ENCODE assay signal across 24 cellular contexts in genomic region chr21:23247334-23247733, GRCh38.
DNase-seq lines count a peak whose midpoint lies in the region; ATAC-seq, FAIRE-seq and TF ChIP-seq lines count a peak whose summit lies in the region.
"Had no signal": no experiment of that assay in that cellular context is flagged by ENCODE, and none has a peak within 500 bp of the region (broad histone marks: within the 10 kb centered on the region; RNA-seq: fewer than 3 reads in every experiment).

No MANE protein-coding gene starts in this region.

- no peaks in the 10 kb centered on the region for H3F3A ChIP-seq in PC-3 (ENCODE audit: low read length, unreplicated experiment)

- BruUV-seq in PC-3 (replicated peaks; lab: Mats Ljungman, UMichigan) = no TSS peak
- no TSS peak for BruUV-seq in endothelial cell of umbilical vein (replicated peaks; lab: Mats Ljungman, UMichigan)

- POLR2A ChIA-PET in PC-3 (lab: Charles Lee; ENCODE audit: unreplicated experiment) (no interaction called here), endothelial cell of umbilical vein (lab: Charles Lee) (no interaction called here)

- DNase-seq in ELR (ENCODE audit: low read depth) (peak; percentile 9), PC-3 (no peak), endothelial cell of umbilical vein (ENCODE audit: low read depth, low spot score) (peak; percentile 52), NCI-H1436 treated with DMSO at 0.1 percent for 48 hours (lab: John Stamatoyannopoulos, UW) (no peak)
- no peak for DNase-seq in activated naive CD4-positive, alpha-beta T cell (lab: John Stamatoyannopoulos, UW)
- DNase-seq: CD4-positive, CD25-positive, alpha-beta regulatory T cell; DMS53; H7; IMR-90; KG1; MG63; NCI-H1417; NCI-H1694 treated with DMSO at 0.1 percent for 48 hours; NCI-H2081; NCI-H2171 treated with DMSO at 0.1 percent for 48 hours; NCI-H524; NCI-H748 treated with DMSO at 0.1 percent for 48 hours had no signal

- TF ChIP-seq CTCF in PC-3 (conservative IDR thresholded peaks at IDR 0.05; ENCODE audit: low read depth, low read length) = no peak
- TF ChIP-seq CTCF in endothelial cell of umbilical vein (IDR thresholded peaks at IDR 0.05; ENCODE audit: extremely low read depth in 1 of 2, insufficient read depth in 1 of 2, low read depth in 1 of 2, low read length in 2 of 2) = no peak

- H3K79me2 ChIP-seq in PC-3 (ENCODE audit: low read length) (no peaks in the 10 kb centered on the region), endothelial cell of umbilical vein (ENCODE audit: control insufficient read depth, insufficient read depth, low read length) (no peaks in the 10 kb centered on the region)

- ATAC-seq in PC-3 (peak; percentile 28; the same call in 1 of the 2 replicates), GM18909 (IDR thresholded peaks at IDR 0.05; ENCODE audit: poor library complexity, unreplicated experiment) (no peak), GM18505 (IDR thresholded peaks at IDR 0.05; ENCODE audit: unreplicated experiment) (no peak)
- ATAC-seq: Right ventricle myocardium inferior had no signal

- no peak overlapping the region for H3K9ac ChIP-seq in PC-3 (ENCODE audit: low read length)
- no peak overlapping the region for H3K9ac ChIP-seq in endothelial cell of umbilical vein (replicated peaks; ENCODE audit: extremely low read depth, insufficient read depth, low read length)
- H3K9ac ChIP-seq: BLaER1 had no signal

- FAIRE-seq in endothelial cell of umbilical vein (lab: Jason Lieb, UNC) = no peak
- FAIRE-seq: D721Med, G401.6 had no signal

- H3K9me3 ChIP-seq in PC-3 (ENCODE audit: low read length) (no peaks in the 10 kb centered on the region), endothelial cell of umbilical vein (replicated peaks; ENCODE audit: control insufficient read depth, insufficient read depth, low read length) (no peaks in the 10 kb centered on the region), neuron (ENCODE audit: low read length) (no peaks in the 10 kb centered on the region)
- H3K9me3 ChIP-seq: BLaER1, MG63 had no signal

- no peaks in the 10 kb centered on the region for H4K20me1 ChIP-seq in PC-3 (ENCODE audit: low read length)
- no peaks in the 10 kb centered on the region for H4K20me1 ChIP-seq in endothelial cell of umbilical vein (replicated peaks; ENCODE audit: control insufficient read depth, extremely low read depth, insufficient read depth, low read length)
- H4K20me1 ChIP-seq: BLaER1 had no signal

- H3K27me3 ChIP-seq in PC-3 (ENCODE audit: low read length) (no peaks in the 10 kb centered on the region), endothelial cell of umbilical vein (ENCODE audit: control insufficient read depth in 2 of 2, insufficient read depth in 2 of 2, low read length in 2 of 2) (no peaks in the 10 kb centered on the region), neuron (ENCODE audit: insufficient read depth, low read length) (no peaks in the 10 kb centered on the region)
- H3K27me3 ChIP-seq: BLaER1, MG63 had no signal

- dilution Hi-C loops in endothelial cell of umbilical vein (cut with MboI; ENCODE audit: extremely low pct_ligation_motif_present, low sequenced_read_pairs) = no loop called here

- TF ChIP-seq POLR2A in endothelial cell of umbilical vein (IDR thresholded peaks at IDR 0.05; ENCODE audit: low read depth, low read length) (no peak), GM18505 (IDR thresholded peaks at IDR 0.05; ENCODE audit: borderline replicate concordance, extremely low read depth, insufficient read depth, insufficient read length) (no peak)

- no peaks in the 10 kb centered on the region for H3K9me2 ChIP-seq in PC-3 (replicated peaks; ENCODE audit: low read length)

- H3K27ac ChIP-seq in PC-3 (ENCODE audit: low read length) (no peak overlapping the region), endothelial cell of umbilical vein (ENCODE audit: insufficient read depth, low read depth, low read length) (no peak overlapping the region)
- H3K27ac ChIP-seq: BLaER1 had no signal

- H2AFZ ChIP-seq in PC-3 (ENCODE audit: low read length) = no peak overlapping the region
- no peak overlapping the region for H2AFZ ChIP-seq in endothelial cell of umbilical vein (ENCODE audit: low read depth, low read length)
- H2AFZ ChIP-seq in neuron (ENCODE audit: low read depth, low read length) = peak overlapping the region; percentile 26

- peaks cover 15% of the 10 kb centered on the region; the same call in 1 of the 2 replicates for H3K4me1 ChIP-seq in PC-3 (ENCODE audit: insufficient read depth, low read length)
- no peaks in the 10 kb centered on the region for H3K4me1 ChIP-seq in endothelial cell of umbilical vein (ENCODE audit: control insufficient read depth, extremely low read depth, insufficient read depth, low read length)
- H3K4me1 ChIP-seq in neuron (ENCODE audit: insufficient read depth, low read length) = no peaks in the 10 kb centered on the region
- H3K4me1 ChIP-seq: BLaER1 had no signal

- no peaks in the 10 kb centered on the region for H3K9me1 ChIP-seq in endothelial cell of umbilical vein (replicated peaks; ENCODE audit: control insufficient read depth, extremely low read depth, insufficient read depth, low read length)

- intact Hi-C loops in PC-3 (cut with micrococcal nuclease) = no loop called here
- intact Hi-C loops in endothelial cell of umbilical vein (cut with micrococcal nuclease) = no loop called here

- H3K36me3 ChIP-seq in PC-3 (ENCODE audit: low read depth, low read length) (no peaks in the 10 kb centered on the region), endothelial cell of umbilical vein (ENCODE audit: control insufficient read depth in 2 of 2, extremely low read depth in 1 of 2, insufficient read depth in 2 of 2, low read length in 2 of 2) (no peaks in the 10 kb centered on the region), neuron (ENCODE audit: insufficient read depth, low read length) (no peaks in the 10 kb centered on the region)
- H3K36me3 ChIP-seq: BLaER1, MG63 had no signal

- H3K4me3 ChIP-seq in PC-3 (ENCODE audit: low read length) (no peak overlapping the region), endothelial cell of umbilical vein (replicated peaks in 1 of 3; ENCODE audit: insufficient read depth in 1 of 3, low read depth in 1 of 3, low read length in 3 of 3) (no peak overlapping the region), neuron (ENCODE audit: low read length) (no peak overlapping the region)
- H3K4me3 ChIP-seq: BLaER1, MG63 had no signal

- CTCF ChIA-PET in PC-3 (lab: Charles Lee) = no interaction called here
- CTCF ChIA-PET in endothelial cell of umbilical vein (lab: Charles Lee) = no interaction called here

- H3K4me2 ChIP-seq in PC-3 (ENCODE audit: low read length) (no peak overlapping the region), endothelial cell of umbilical vein (ENCODE audit: insufficient read depth, low read length) (peak overlapping the region; percentile 28)
- H3K4me2 ChIP-seq: BLaER1 had no signal

TF ChIP-seq in endothelial cell of umbilical vein, 7 proteins besides CTCF, POLR2A, EP300 and RAD21:
- TF ChIP-seq JUN (IDR thresholded peaks at IDR 0.05; ENCODE audit: borderline replicate concordance, insufficient read depth, insufficient read length, low read depth) (no peak), FOS (IDR thresholded peaks at IDR 0.05; ENCODE audit: borderline replicate concordance, insufficient read depth, low read length) (no peak), EZH2 (IDR thresholded peaks at IDR 0.05; ENCODE audit: borderline replicate concordance, low read depth, low read length, severe bottlenecking) (no peak), MYC (IDR thresholded peaks at IDR 0.05; ENCODE audit: low read depth, low read length) (no peak), GATA2 (IDR thresholded peaks at IDR 0.05; ENCODE audit: insufficient read depth, insufficient read length, low read depth, low read length) (no peak), MAX (IDR thresholded peaks at IDR 0.05; ENCODE audit: insufficient read depth, insufficient read length) (no peak), POLR2AphosphoS5 (IDR thresholded peaks at IDR 0.05; ENCODE audit: insufficient read depth, low read depth, low read length) (no peak)

Comparison
In these comparisons a context has a peak if more than half of its experiments do, and no peak if none do; other contexts are left out.
1. DNase-seq: peak in ELR (single experiment) and endothelial cell of umbilical vein (single experiment); none in PC-3 (single experiment), NCI-H1436 treated with DMSO at 0.1 percent for 48 hours (single experiment) and activated naive CD4-positive, alpha-beta T cell (0 of 4).